In the genomic region with DNA sequence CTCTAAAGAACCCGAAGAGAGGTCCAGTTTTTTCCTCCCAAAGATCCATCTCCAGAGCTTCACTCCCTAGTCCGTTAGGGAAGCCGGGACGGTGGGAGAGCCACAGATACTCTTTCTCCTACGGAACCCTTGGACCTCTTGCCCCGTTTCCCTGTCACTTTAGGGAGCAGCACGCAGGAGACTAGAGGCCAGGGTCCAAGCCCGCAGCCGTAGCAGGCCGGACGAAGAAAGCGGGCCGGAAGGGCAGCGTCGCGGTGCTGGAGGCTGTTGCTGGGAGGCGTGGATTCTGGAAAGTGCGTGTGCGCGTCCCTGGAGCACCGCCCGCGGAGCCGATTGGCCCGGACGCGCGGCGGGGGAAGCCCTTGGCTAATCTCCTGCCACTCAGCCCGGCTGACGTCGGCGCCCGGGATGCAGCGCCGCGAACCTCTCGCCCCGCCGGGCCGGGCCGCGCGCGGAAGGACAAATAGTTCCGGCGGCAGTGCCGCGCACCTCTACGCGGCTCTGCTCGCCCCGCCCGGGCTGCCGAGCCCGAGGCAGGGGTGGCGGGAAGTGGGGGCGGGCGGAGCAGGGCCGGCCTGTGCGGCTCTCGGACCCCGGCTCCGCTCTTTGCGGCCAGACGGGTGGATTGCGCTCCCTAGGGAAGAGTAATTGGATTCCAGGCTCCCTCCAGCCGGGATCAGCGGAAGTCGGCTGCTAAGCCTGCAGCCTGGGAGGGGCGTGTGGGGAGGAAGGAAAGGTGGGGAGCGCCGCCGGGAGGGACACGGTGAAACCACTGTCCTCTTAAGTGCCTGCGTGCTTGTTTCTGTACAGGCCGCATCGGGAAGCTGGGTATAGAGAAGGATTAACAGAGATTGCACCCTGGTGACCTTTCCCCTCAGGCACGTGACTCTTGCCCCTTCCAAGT, we compare ENCODE assay signal across 8 cellular contexts. TPM values are rescaled to one million over a fixed set of nuclear protein-coding genes. Genes with fewer than 3 reads are reported as not detected.
DNase-seq lines count a peak whose midpoint lies in the region; ATAC-seq lines count a peak whose summit lies in the region.

No MANE protein-coding gene starts in this region.

- peaks cover 0 to 4% of the 10 kb centered on the region in 2 donors for H3K27me3 Mint-ChIP-seq in CD8-positive, alpha-beta memory T cell

- peak overlapping the region; percentile 83 for H3K27ac ChIP-seq in CD8-positive, alpha-beta memory T cell (ENCODE audit: low read depth, low read length)

- no peaks in the 10 kb centered on the region for H3K36me3 ChIP-seq in CD8-positive, alpha-beta memory T cell (ENCODE audit: insufficient read depth, low read length)

- H3K27me3 ChIP-seq in CD8-positive, alpha-beta memory T cell (ENCODE audit: insufficient read depth, low read length, poor library complexity, severe bottlenecking): no peaks in the 10 kb centered on the region

- H3K4me3 Mint-ChIP-seq in CD8-positive, alpha-beta memory T cell: peak overlapping the region; percentile 86 to 95 (median 90)

- peaks cover 28 to 33% (median 28%) of the 10 kb centered on the region in 3 donors for H3K4me1 Mint-ChIP-seq in CD8-positive, alpha-beta memory T cell

- ATAC-seq in GM19455 (IDR thresholded peaks at IDR 0.05; ENCODE audit: unreplicated experiment): peak; percentile 84

- H3K27ac Mint-ChIP-seq in CD8-positive, alpha-beta memory T cell: peak overlapping the region; percentile 91 to 98 (median 94)

- CTCF ChIA-PET in CD8-positive, alpha-beta memory T cell (lab: Charles Lee): interaction anchor here (1.7 kb wide), 1 partner anchor 31 kb away, joined by 9 read pairs; the partner anchor contains the start of gene TCF12

- DNase-seq in CD8-positive, alpha-beta memory T cell: peak; percentile 65 to 85 (median 82)
- peak; percentile 85 for DNase-seq in HK-2 (ENCODE audit: unreplicated experiment)
- peak; percentile 99 for DNase-seq in NCI-H82 (lab: John Stamatoyannopoulos, UW)
- peak; percentile 49 to 63 for DNase-seq in activated CD8-positive, alpha-beta memory T cell treated with anti-CD3 and anti-CD28 coated beads for 1 hour (ENCODE audit: extremely low read depth in 1 of 2, low read depth in 1 of 2)
- DNase-seq in effector CD4-positive, alpha-beta T cell: peak; percentile 73
- DNase-seq in lung microvascular endothelial cell (ENCODE audit: low read depth in 2 of 2): peak; percentile 96
- peak; percentile 65 to 82 (median 72) for DNase-seq in stimulated activated CD4-positive, alpha-beta T cell treated with anti-CD3 and anti-CD28 coated beads, TNF-alpha, amount 100 ng/mL, for 24 hours (ENCODE audit: low read depth in 3 of 3)

- H3K9me3 Mint-ChIP-seq in CD8-positive, alpha-beta memory T cell: no peaks in the 10 kb centered on the region

- peaks cover 10% of the 10 kb centered on the region for H3K4me1 ChIP-seq in CD8-positive, alpha-beta memory T cell (ENCODE audit: insufficient read depth, low read length)

- H3K36me3 Mint-ChIP-seq in CD8-positive, alpha-beta memory T cell: peaks cover 0 to 4% (median 0%) of the 10 kb centered on the region in 3 donors

- H3K4me3 ChIP-seq in CD8-positive, alpha-beta memory T cell (ENCODE audit: low read length): peak overlapping the region; percentile 83

- no peaks in the 10 kb centered on the region for H3K9me3 ChIP-seq in CD8-positive, alpha-beta memory T cell (ENCODE audit: low read length)

- POLR2A ChIA-PET in CD8-positive, alpha-beta memory T cell (lab: Charles Lee): interaction anchor here (0.7 to 3.1 kb wide), 4 partner anchors 13 to 31 kb away, joined by 3 to 23 read pairs (median 4); partner anchors contain the start of gene TCF12

RNA-seq across cellular contexts. Expression of gene TCF12, which starts 31.3 kb away (rescaled TPM):
- 10 to 100 TPM; 69.9 to 79.2 TPM for total RNA-seq in CD8-positive, alpha-beta memory T cell
- polyA plus RNA-seq in CD8-positive, alpha-beta memory T cell: 54.3 TPM
- total RNA-seq in lung microvascular endothelial cell: 57.8 and 94.4 TPM in 2 replicates

Comparison
In these comparisons a context has a peak if more than half of its experiments do, and no peak if none do; other contexts are left out.
1. Peak in every context shown above with its lines: DNase-seq, ATAC-seq, H3K4me3 ChIP-seq and H3K27ac ChIP-seq.